16 cellular contexts compared by ENCODE assay signal in the genomic region with DNA sequence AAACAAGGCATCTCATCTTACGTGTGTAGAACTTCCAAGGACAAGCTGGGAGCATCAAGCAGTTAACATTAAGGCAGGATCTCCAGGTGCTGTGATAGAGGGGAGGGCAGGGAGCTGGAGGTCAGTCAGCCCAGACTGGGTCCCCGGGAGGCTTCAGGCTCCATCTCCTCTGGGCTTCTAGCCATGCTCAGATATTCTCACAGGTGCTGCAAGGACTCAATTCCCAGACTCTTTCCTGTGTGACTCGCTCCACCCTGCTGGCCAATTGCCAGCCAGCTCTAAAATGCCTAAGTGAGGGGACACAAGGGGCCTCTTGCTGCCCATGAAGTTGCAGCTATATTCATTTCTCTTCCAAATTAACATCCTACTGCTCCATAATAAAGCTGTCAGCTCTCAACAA.
A peak's percentile ranks its signal among the peaks of the same experiment; 100 is the strongest.
DNase-seq lines count a peak whose midpoint lies in the region; ATAC-seq and TF ChIP-seq lines count a peak whose summit lies in the region.
"Had no signal": no experiment of that assay in that cellular context is flagged by ENCODE, and none has a peak within 500 bp of the region (broad histone marks: within the 10 kb centered on the region; RNA-seq: fewer than 3 reads in every experiment).

No MANE protein-coding gene starts in this region.

- no peak for TF ChIP-seq POLR2A in stomach (IDR thresholded peaks at IDR 0.05)

- H3K27ac Mint-ChIP-seq in WTC11, result no peak overlapping the region; the same call in 1 of the 2 replicates
- H3K27ac Mint-ChIP-seq: activated naive CD8-positive, alpha-beta T cell treated with anti-CD3 and anti-CD28 coated beads, Interleukin-2, amount 50 U/mL, for 24 hours; IgD-negative memory B cell had no signal

- H3K4me1 ChIP-seq in stomach, result peaks cover 5 to 47% (median 31%) of the 10 kb centered on the region in 4 donors

- H3K36me3 ChIP-seq in stomach, result no peaks in the 10 kb centered on the region
- H3K36me3 ChIP-seq: spleen had no signal

- H3K27ac ChIP-seq in stomach, result no peak overlapping the region
- H3K27ac ChIP-seq: spleen had no signal

- CTCF ChIA-PET in WTC11 (lab: Charles Lee), result interaction anchor here (0.5 to 2.3 kb wide), 5 partner anchors 13 to 477 kb away, joined by 3 to 7 read pairs (median 4); no protein-coding TSS in a partner anchor

- no peak for TF ChIP-seq CTCF in WTC11 (IDR thresholded peaks at IDR 0.05)
- no peak for TF ChIP-seq CTCF in stomach (IDR thresholded peaks at IDR 0.05)

- H3K4me1 Mint-ChIP-seq in WTC11, result peaks cover 14% of the 10 kb centered on the region

- intact Hi-C loops in stomach (cut with DNase I; ENCODE audit: low total_unique reads), result no loop called here

- TF ChIP-seq EP300 in stomach (IDR thresholded peaks at IDR 0.05), result no peak

- no peaks in the 10 kb centered on the region for H3K36me3 Mint-ChIP-seq in WTC11
- H3K36me3 Mint-ChIP-seq: IgD-negative memory B cell had no signal

- no peaks in the 10 kb centered on the region for H3K9me3 Mint-ChIP-seq in WTC11
- H3K9me3 Mint-ChIP-seq: activated naive CD8-positive, alpha-beta T cell treated with anti-CD3 and anti-CD28 coated beads, Interleukin-2, amount 50 U/mL, for 24 hours; IgD-negative memory B cell had no signal

- no peak overlapping the region for H3K4me3 ChIP-seq in stomach
- H3K4me3 ChIP-seq: spleen had no signal

- H3K27me3 Mint-ChIP-seq in WTC11 (ENCODE audit: low read depth), result no peaks in the 10 kb centered on the region
- H3K27me3 Mint-ChIP-seq: activated naive CD8-positive, alpha-beta T cell treated with anti-CD3 and anti-CD28 coated beads, Interleukin-2, amount 50 U/mL, for 24 hours; IgD-negative memory B cell had no signal

- H3K27me3 ChIP-seq in stomach, result no peaks in the 10 kb centered on the region
- H3K27me3 ChIP-seq: spleen had no signal

- DNase-seq in NCI-H2171 treated with DMSO at 0.1 percent for 48 hours (lab: John Stamatoyannopoulos, UW) (peak; percentile 29), NCI-H2171 (lab: John Stamatoyannopoulos, UW) (no peak), NCI-H1092 treated with DMSO at 0.1 percent for 48 hours (lab: John Stamatoyannopoulos, UW) (peak; percentile 66), WTC11 (ENCODE audit: low spot score) (no peak), stomach (peak; percentile 56), GM19240 (ENCODE audit: insufficient read length, low spot score) (no peak)
- DNase-seq: activated naive CD8-positive, alpha-beta T cell treated with anti-CD3 and anti-CD28 coated beads, Interleukin-2, amount 50 U/mL, for 24 hours; Caco-2; effector memory CD4-positive, alpha-beta T cell; posterior cingulate gyrus; spleen; stimulated activated naive CD4-positive, alpha-beta T cell had no signal

- ATAC-seq in WTC11, result peak; percentile 74
- no peak for ATAC-seq in esophagus mucosa
- ATAC-seq in GM18870 (IDR thresholded peaks at IDR 0.05; ENCODE audit: unreplicated experiment), result no peak
- ATAC-seq: SK-N-SH treated with all-trans-retinoic acid at 6 μM for 48 hours had no signal

- 28 to 51% (median 37%) methylated on average over 3 of the region's 3 CpGs for WGBS in stomach, 5 donors

- POLR2A ChIA-PET in WTC11 (lab: Charles Lee), result no interaction called here

- no peak overlapping the region for H3K4me3 Mint-ChIP-seq in WTC11
- H3K4me3 Mint-ChIP-seq: activated naive CD8-positive, alpha-beta T cell treated with anti-CD3 and anti-CD28 coated beads, Interleukin-2, amount 50 U/mL, for 24 hours; IgD-negative memory B cell had no signal

- no peaks in the 10 kb centered on the region for H3K9me3 ChIP-seq in stomach
- H3K9me3 ChIP-seq: Caco-2, spleen had no signal

TF ChIP-seq in WTC11, 78 proteins besides CTCF, POLR2A, EP300 and RAD21:
- no peak for TF ChIP-seq TEAD4 (CRISPR knock-in tag; IDR thresholded peaks at IDR 0.05)
- TF ChIP-seq, protein P1, sequence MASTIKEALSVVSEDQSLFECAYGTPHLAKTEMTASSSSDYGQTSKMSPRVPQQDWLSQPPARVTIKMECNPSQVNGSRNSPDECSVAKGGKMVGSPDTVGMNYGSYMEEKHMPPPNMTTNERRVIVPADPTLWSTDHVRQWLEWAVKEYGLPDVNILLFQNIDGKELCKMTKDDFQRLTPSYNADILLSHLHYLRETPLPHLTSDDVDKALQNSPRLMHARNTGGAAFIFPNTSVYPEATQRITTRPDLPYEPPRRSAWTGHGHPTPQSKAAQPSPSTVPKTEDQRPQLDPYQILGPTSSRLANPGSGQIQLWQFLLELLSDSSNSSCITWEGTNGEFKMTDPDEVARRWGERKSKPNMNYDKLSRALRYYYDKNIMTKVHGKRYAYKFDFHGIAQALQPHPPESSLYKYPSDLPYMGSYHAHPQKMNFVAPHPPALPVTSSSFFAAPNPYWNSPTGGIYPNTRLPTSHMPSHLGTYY (CRISPR knock-in tag; IDR thresholded peaks at IDR 0.05), result no peak
- no peak for TF ChIP-seq ZNF121 (CRISPR knock-in tag; IDR thresholded peaks at IDR 0.05)
- no peak for TF ChIP-seq ZBTB43 (CRISPR knock-in tag; IDR thresholded peaks at IDR 0.05)
- TF ChIP-seq, protein P2, sequence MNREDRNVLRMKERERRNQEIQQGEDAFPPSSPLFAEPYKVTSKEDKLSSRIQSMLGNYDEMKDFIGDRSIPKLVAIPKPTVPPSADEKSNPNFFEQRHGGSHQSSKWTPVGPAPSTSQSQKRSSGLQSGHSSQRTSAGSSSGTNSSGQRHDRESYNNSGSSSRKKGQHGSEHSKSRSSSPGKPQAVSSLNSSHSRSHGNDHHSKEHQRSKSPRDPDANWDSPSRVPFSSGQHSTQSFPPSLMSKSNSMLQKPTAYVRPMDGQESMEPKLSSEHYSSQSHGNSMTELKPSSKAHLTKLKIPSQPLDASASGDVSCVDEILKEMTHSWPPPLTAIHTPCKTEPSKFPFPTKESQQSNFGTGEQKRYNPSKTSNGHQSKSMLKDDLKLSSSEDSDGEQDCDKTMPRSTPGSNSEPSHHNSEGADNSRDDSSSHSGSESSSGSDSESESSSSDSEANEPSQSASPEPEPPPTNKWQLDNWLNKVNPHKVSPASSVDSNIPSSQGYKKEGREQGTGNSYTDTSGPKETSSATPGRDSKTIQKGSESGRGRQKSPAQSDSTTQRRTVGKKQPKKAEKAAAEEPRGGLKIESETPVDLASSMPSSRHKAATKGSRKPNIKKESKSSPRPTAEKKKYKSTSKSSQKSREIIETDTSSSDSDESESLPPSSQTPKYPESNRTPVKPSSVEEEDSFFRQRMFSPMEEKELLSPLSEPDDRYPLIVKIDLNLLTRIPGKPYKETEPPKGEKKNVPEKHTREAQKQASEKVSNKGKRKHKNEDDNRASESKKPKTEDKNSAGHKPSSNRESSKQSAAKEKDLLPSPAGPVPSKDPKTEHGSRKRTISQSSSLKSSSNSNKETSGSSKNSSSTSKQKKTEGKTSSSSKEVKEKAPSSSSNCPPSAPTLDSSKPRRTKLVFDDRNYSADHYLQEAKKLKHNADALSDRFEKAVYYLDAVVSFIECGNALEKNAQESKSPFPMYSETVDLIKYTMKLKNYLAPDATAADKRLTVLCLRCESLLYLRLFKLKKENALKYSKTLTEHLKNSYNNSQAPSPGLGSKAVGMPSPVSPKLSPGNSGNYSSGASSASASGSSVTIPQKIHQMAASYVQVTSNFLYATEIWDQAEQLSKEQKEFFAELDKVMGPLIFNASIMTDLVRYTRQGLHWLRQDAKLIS (CRISPR knock-in tag; IDR thresholded peaks at IDR 0.05; ENCODE audit: borderline replicate concordance), result no peak
- no peak for TF ChIP-seq GRHL2 (CRISPR knock-in tag; IDR thresholded peaks at IDR 0.05; ENCODE audit: insufficient replicate concordance, severe bottlenecking)
- TF ChIP-seq, protein P3, sequence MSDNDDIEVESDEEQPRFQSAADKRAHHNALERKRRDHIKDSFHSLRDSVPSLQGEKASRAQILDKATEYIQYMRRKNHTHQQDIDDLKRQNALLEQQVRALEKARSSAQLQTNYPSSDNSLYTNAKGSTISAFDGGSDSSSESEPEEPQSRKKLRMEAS (CRISPR knock-in tag; IDR thresholded peaks at IDR 0.05), result no peak
- TF ChIP-seq IRF2 (CRISPR knock-in tag; IDR thresholded peaks at IDR 0.05; ENCODE audit: borderline replicate concordance, low read depth), result no peak
- no peak for TF ChIP-seq EMX1 (CRISPR knock-in tag; IDR thresholded peaks at IDR 0.05)
- TF ChIP-seq, protein P4, sequence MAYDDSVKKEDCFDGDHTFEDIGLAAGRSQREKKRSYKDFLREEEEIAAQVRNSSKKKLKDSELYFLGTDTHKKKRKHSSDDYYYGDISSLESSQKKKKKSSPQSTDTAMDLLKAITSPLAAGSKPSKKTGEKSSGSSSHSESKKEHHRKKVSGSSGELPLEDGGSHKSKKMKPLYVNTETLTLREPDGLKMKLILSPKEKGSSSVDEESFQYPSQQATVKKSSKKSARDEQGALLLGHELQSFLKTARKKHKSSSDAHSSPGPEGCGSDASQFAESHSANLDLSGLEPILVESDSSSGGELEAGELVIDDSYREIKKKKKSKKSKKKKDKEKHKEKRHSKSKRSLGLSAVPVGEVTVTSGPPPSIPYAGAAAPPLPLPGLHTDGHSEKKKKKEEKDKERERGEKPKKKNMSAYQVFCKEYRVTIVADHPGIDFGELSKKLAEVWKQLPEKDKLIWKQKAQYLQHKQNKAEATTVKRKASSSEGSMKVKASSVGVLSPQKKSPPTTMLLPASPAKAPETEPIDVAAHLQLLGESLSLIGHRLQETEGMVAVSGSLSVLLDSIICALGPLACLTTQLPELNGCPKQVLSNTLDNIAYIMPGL (CRISPR knock-in tag; IDR thresholded peaks at IDR 0.05), result no peak
- no peak for TF ChIP-seq NFYB (CRISPR knock-in tag; conservative IDR thresholded peaks at IDR 0.05; ENCODE audit: low read depth)
- TF ChIP-seq MYBL2 (CRISPR knock-in tag; IDR thresholded peaks at IDR 0.05), result no peak
- TF ChIP-seq NR3C1 (CRISPR knock-in tag; conservative IDR thresholded peaks at IDR 0.05; ENCODE audit: low read depth), result no peak
- TF ChIP-seq, protein P5, sequence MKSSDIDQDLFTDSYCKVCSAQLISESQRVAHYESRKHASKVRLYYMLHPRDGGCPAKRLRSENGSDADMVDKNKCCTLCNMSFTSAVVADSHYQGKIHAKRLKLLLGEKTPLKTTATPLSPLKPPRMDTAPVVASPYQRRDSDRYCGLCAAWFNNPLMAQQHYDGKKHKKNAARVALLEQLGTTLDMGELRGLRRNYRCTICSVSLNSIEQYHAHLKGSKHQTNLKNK (CRISPR knock-in tag; IDR thresholded peaks at IDR 0.05), result no peak
- no peak for TF ChIP-seq NR1H2 (CRISPR knock-in tag; IDR thresholded peaks at IDR 0.05)
TF ChIP-seq in WTC11: peak in this region for 0.

Comparison
In these comparisons a context has a peak if more than half of its experiments do, and no peak if none do; other contexts are left out.
1. DNase-seq: peak in NCI-H2171 treated with DMSO at 0.1 percent for 48 hours (single experiment), NCI-H1092 treated with DMSO at 0.1 percent for 48 hours (single experiment) and stomach (single experiment); none in NCI-H2171 (single experiment), WTC11 (single experiment) and GM19240 (single experiment).